ENCODE assay signal across 1 cellular context in genomic region chr2:36445191-36445590, GRCh38.
TF ChIP-seq lines count a peak whose summit lies in the region.

No MANE protein-coding gene starts in this region.

TF ChIP-seq in IMR-90, 13 proteins besides CTCF, POLR2A, EP300 and RAD21 (continued from another document):
- no peak for TF ChIP-seq FOS (IDR thresholded peaks at IDR 0.05; ENCODE audit: low read depth, low read length)
- TF ChIP-seq MAZ (IDR thresholded peaks at IDR 0.05; ENCODE audit: borderline replicate concordance, low read depth, low read length) = no peak
- no peak for TF ChIP-seq SMC3 (IDR thresholded peaks at IDR 0.05; ENCODE audit: low read depth, low read length)
- TF ChIP-seq CHD1 (IDR thresholded peaks at IDR 0.05; ENCODE audit: low read depth, low read length) = no peak
- TF ChIP-seq NFE2L2 (IDR thresholded peaks at IDR 0.05; ENCODE audit: low read depth, low read length) = no peak
